8 cellular contexts compared by ENCODE assay signal in the genomic region with DNA sequence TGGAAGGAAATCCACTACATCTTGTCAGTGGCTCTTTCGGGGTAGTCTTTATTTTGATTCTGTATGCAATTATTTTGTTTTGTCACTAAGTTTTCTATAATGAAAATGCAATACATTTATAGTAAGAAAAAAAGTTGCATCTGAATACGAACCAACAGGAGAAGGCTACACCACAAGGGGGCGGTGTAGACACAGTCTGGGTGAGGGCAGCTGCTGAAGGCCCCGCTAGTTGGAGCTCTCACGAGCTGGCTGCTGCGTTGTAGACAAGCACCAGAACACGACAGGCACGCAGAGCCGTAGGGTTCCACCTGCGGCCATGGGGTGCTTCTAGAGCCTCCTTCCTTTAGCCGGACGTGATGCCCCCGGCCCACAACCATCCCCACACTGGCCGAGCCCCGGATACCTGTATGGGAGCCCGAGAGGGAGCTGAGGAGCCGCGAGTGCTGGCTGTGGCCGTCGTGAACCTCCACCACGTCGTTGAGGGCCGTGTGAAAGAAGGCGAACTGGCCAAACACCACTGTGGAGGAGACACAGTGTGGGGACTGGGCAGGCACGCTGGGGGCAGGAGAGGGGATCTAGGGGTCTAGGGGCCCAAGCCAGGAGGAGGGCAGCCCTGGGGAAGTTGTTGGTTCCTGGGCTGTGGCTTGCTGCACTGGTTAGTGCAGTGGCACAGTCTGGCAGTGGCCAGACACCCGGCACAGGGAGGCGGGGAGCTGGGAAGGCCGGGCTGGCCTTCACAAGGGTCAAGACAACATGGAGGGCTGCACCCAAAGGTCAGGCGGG.
DNase-seq lines count a peak whose midpoint lies in the region; ATAC-seq, FAIRE-seq and TF ChIP-seq lines count a peak whose summit lies in the region.

No MANE protein-coding gene starts in this region.

- H3K4me3 Mint-ChIP-seq in mesothelial cell of epicardium = no peak overlapping the region

- DNase-seq in GM10266 (ENCODE audit: extremely low spot score) (peak; percentile 80), HT-29 (ENCODE audit: low spot score) (peak; percentile 93), NOMO-1 treated with dmso at 0.1 percent for 144 hours (lab: John Stamatoyannopoulos, UW; ENCODE audit: unreplicated experiment) (peak; percentile 73), mesothelial cell of epicardium (ENCODE audit: low spot score in 2 of 2, unreplicated experiment in 2 of 2) (peak; percentile 83 to 97)
- DNase-seq in activated CD8-positive, alpha-beta memory T cell treated with anti-CD3 and anti-CD28 coated beads for 4 hours (ENCODE audit: low read depth in 2 of 2) = peak; percentile 66 to 70
- DNase-seq in stimulated activated CD8-positive, alpha-beta memory T cell treated with anti-CD3 and anti-CD28 coated beads, Interleukin-2, amount 100 ng/mL, for 48 hours (ENCODE audit: low read depth in 2 of 2) = peak; percentile 78 to 81

- TF ChIP-seq CTCF in GM10266 (IDR thresholded peaks at IDR 0.05; ENCODE audit: control insufficient read depth, insufficient read depth, low read depth, missing control alignments) (peak; percentile 99), mesothelial cell of epicardium (IDR thresholded peaks at IDR 0.05; ENCODE audit: unreplicated experiment) (peak; percentile 85)

- ATAC-seq in HG02885 (IDR thresholded peaks at IDR 0.05; ENCODE audit: poor library complexity, unreplicated experiment) = no peak

- FAIRE-seq in endometrium (lab: Jason Lieb, UNC) = peak; percentile 72

- no peak overlapping the region for H3K27ac Mint-ChIP-seq in mesothelial cell of epicardium

- no peaks in the 10 kb centered on the region for H3K36me3 Mint-ChIP-seq in mesothelial cell of epicardium

- H3K27me3 Mint-ChIP-seq in mesothelial cell of epicardium (ENCODE audit: low read depth) = peaks cover 80% of the 10 kb centered on the region

- no peaks in the 10 kb centered on the region for H3K4me1 Mint-ChIP-seq in mesothelial cell of epicardium

- H3K9me3 Mint-ChIP-seq in mesothelial cell of epicardium = no peaks in the 10 kb centered on the region
